In the genomic region with DNA sequence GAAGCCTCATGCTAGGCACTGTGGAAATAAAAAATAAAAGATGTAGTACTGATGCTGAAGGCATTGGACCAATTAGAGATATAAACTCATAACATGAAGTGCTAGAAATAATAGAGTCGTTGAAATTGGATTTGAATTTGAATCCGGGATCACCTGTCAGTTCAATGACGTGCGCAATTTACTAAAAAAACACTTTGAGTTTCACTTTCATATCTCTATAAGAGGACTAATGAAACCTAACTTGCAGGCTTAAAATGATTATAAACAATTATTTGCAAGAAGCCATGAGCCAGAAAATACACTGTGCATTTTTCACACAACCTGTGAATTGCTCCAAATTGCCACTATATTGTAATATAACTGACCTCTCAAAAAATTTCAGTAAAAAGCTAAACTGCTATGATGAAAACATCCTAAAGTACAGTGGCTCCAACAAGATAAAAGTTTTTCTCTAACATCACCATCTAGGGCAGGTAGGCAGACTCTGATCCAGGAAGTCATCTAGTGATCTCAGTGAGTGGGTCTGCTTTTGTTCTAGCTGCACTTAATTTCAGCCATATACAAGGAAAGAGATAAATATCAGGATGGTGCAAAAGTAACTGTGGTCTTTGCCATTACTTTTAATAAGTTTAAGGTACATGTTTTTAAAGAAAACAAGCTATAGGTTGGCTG, we compare ENCODE assay signal across 13 cellular contexts.
"Had no signal": no experiment of that assay in that cellular context is flagged by ENCODE, and none has a peak within 500 bp of the region (broad histone marks: within the 10 kb centered on the region; RNA-seq: fewer than 3 reads in every experiment).

No MANE protein-coding gene starts in this region.

- DNase-seq: effector memory CD4-positive, alpha-beta T cell; heart left ventricle; hippocampal formation; left colon; left ventricle myocardium superior; naive thymus-derived CD4-positive, alpha-beta T cell; right cardiac atrium; small intestine; stimulated activated CD4-positive, alpha-beta T cell treated with anti-CD3 and anti-CD28 coated beads, Interleukin-12 subunit alpha, Interleukin-12 subunit beta, amount 100 ng/mL, for 4 hours; stimulated activated naive CD4-positive, alpha-beta T cell treated with Interleukin-2 at 50 U/mL for 16 hours; trophoblast cell had no signal

- H3K4me3 ChIP-seq: heart left ventricle had no signal

- H3K4me3 Mint-ChIP-seq: naive thymus-derived CD4-positive, alpha-beta T cell had no signal

- H3K27ac ChIP-seq: heart left ventricle, neutrophil had no signal

- H3K27ac Mint-ChIP-seq: naive thymus-derived CD4-positive, alpha-beta T cell had no signal

- H3K36me3 Mint-ChIP-seq: naive thymus-derived CD4-positive, alpha-beta T cell had no signal

- H3K4me1 Mint-ChIP-seq: naive thymus-derived CD4-positive, alpha-beta T cell had no signal

- H3K27me3 ChIP-seq: heart left ventricle, neutrophil had no signal

- H3K27me3 Mint-ChIP-seq: naive thymus-derived CD4-positive, alpha-beta T cell had no signal

- H3K36me3 ChIP-seq: heart left ventricle, neutrophil had no signal

- ATAC-seq: esophagus mucosa; heart left ventricle; left colon; left ventricle myocardium superior; naive thymus-derived CD4-positive, alpha-beta T cell; right cardiac atrium had no signal

- H3K9me3 ChIP-seq: neutrophil had no signal

- H3K4me1 ChIP-seq: heart left ventricle had no signal
